Comparison of ENCODE assay signal across 24 cellular contexts in the genomic region with DNA sequence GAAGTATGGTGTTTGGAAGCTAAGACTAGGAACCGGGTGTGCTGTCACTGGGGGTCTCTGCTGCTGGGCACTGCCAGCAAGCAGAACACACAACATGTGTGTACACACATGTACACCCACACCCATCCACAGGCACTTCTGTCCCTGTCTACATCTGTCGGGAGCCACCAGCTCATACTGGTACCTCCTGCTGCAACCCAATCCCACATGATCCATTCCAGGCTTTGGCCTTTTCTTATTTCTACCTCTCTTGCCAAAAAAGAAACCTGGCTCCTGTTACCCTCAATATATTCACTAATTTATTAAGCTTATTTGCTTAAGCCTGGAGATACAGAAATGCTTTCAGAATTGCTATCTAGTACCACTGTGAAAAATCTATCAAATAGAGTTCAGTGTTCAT.
"Had no signal": no experiment of that assay in that cellular context is flagged by ENCODE, and none has a peak within 500 bp of the region (broad histone marks: within the 10 kb centered on the region; RNA-seq: fewer than 3 reads in every experiment).

No MANE protein-coding gene starts in this region.

- H3K36me3 ChIP-seq: left lung had no signal

- H3K4me3 ChIP-seq: coronary artery, dorsolateral prefrontal cortex, esophagus muscularis mucosa, gastrocnemius medialis, heart right ventricle, left lung, lower lobe of right lung, mucosa of descending colon had no signal

- H3K27me3 ChIP-seq: dorsolateral prefrontal cortex, esophagus muscularis mucosa, gastrocnemius medialis, heart right ventricle, left lung had no signal

- ATAC-seq: gastrocnemius medialis, heart right ventricle, left cardiac atrium, left lung, left ventricle myocardium superior, lower lobe of right lung, mucosa of descending colon had no signal

- H3K27ac ChIP-seq: coronary artery, esophagus muscularis mucosa, gastrocnemius medialis, heart right ventricle, left lung, lower lobe of right lung had no signal

- H3K4me1 ChIP-seq: esophagus muscularis mucosa, gastrocnemius medialis, heart right ventricle, left lung, lower lobe of right lung had no signal

- DNase-seq: dermis blood vessel endothelial cell; dorsolateral prefrontal cortex; effector CD4-positive, alpha-beta T cell; effector memory CD4-positive, alpha-beta T cell; foreskin fibroblast; foreskin melanocyte; gastrocnemius medialis; glutamatergic neuron; head of caudate nucleus; heart right ventricle; hippocampal formation; left cardiac atrium; left lung; left ventricle myocardium superior; lower lobe of right lung; mesenchymal stem cell; mucosa of descending colon; naive B cell had no signal

- FAIRE-seq: colon, endothelial cell of umbilical vein, islet of Langerhans, keratinocyte had no signal

- H3K9me3 ChIP-seq: esophagus muscularis mucosa, gastrocnemius medialis, heart right ventricle, left lung, lower lobe of right lung, mucosa of descending colon had no signal
